8 cellular contexts compared by ENCODE assay signal in genomic region chr20:11267131-11267761, GRCh38.
DNase-seq lines count a peak whose midpoint lies in the region; ATAC-seq and TF ChIP-seq lines count a peak whose summit lies in the region.

No MANE protein-coding gene starts in this region.

- TF ChIP-seq CTCF in foreskin keratinocyte (conservative IDR thresholded peaks at IDR 0.05): peak; percentile 51

- no peak overlapping the region for H4K91ac ChIP-seq in trophoblast cell (ENCODE audit: low read depth, low read length)

- H3K18ac ChIP-seq in trophoblast cell (ENCODE audit: low read length): no peak overlapping the region

- no peak overlapping the region for H4K8ac ChIP-seq in trophoblast cell (ENCODE audit: low read depth, low read length)

- H3K4me2 ChIP-seq in trophoblast cell (ENCODE audit: low read length): peak overlapping the region; percentile 42

- no peak overlapping the region for H3K23ac ChIP-seq in trophoblast cell (ENCODE audit: low read length)

- no peak overlapping the region for H3K9ac ChIP-seq in trophoblast cell (ENCODE audit: low read length)

- H4K12ac ChIP-seq in trophoblast cell (ENCODE audit: low read depth, low read length): no peak overlapping the region

- H2BK5ac ChIP-seq in trophoblast cell (ENCODE audit: low read depth, low read length, poor library complexity): peak overlapping the region; percentile 50

- H3K14ac ChIP-seq in trophoblast cell (ENCODE audit: low read length): no peak overlapping the region

- peak; percentile 76 for ATAC-seq in GM18907 (IDR thresholded peaks at IDR 0.05; ENCODE audit: unreplicated experiment)
- ATAC-seq in HG03175 (IDR thresholded peaks at IDR 0.05; ENCODE audit: unreplicated experiment): peak; percentile 61
- peak; percentile 93 for ATAC-seq in foreskin keratinocyte
- ATAC-seq in GM21723 (IDR thresholded peaks at IDR 0.05; ENCODE audit: unreplicated experiment): no peak

- H3K27ac ChIP-seq in foreskin keratinocyte (peak overlapping the region; percentile 75), trophoblast cell (ENCODE audit: low read depth, low read length) (peak overlapping the region; percentile 56)
- H3K27ac ChIP-seq in effector memory CD4-positive, alpha-beta T cell (ENCODE audit: insufficient read depth, low read length, poor library complexity, severe bottlenecking): no peak overlapping the region

- no peaks in the 10 kb centered on the region for H3K36me3 ChIP-seq in trophoblast cell (ENCODE audit: control insufficient read depth in 1 of 2, insufficient read depth in 2 of 2, low read length in 2 of 2)
- no peaks in the 10 kb centered on the region for H3K36me3 ChIP-seq in effector memory CD4-positive, alpha-beta T cell (ENCODE audit: control insufficient read depth, insufficient read depth, low read length)

- H3K9me3 ChIP-seq in trophoblast cell (ENCODE audit: insufficient read depth, low read depth, low read length): no peaks in the 10 kb centered on the region
- no peaks in the 10 kb centered on the region for H3K9me3 ChIP-seq in effector memory CD4-positive, alpha-beta T cell (ENCODE audit: control insufficient read depth, low read length)

- H3K4me3 ChIP-seq in trophoblast cell (ENCODE audit: low read depth, low read length): no peak overlapping the region
- H3K4me3 ChIP-seq in effector memory CD4-positive, alpha-beta T cell (ENCODE audit: insufficient read depth, low read depth, low read length, poor library complexity, severe bottlenecking): no peak overlapping the region

- H3K79me1 ChIP-seq in trophoblast cell (ENCODE audit: low read length): peaks cover 22% of the 10 kb centered on the region

- H3K4ac ChIP-seq in trophoblast cell (ENCODE audit: low read depth, low read length): no peak overlapping the region

- H3K27me3 ChIP-seq in foreskin keratinocyte (no peaks in the 10 kb centered on the region), trophoblast cell (ENCODE audit: insufficient read depth, low read length) (no peaks in the 10 kb centered on the region)
- H3K27me3 ChIP-seq in effector memory CD4-positive, alpha-beta T cell (replicated peaks; ENCODE audit: control insufficient read depth, insufficient read depth, low read length, poor library complexity, severe bottlenecking): no peaks in the 10 kb centered on the region

- no CpG with 5 or more reads among the region's 5 CpGs for WGBS in trophoblast cell (ENCODE audit: extremely low coverage, insufficient coverage, insufficient read length)

- H2AK5ac ChIP-seq in trophoblast cell (ENCODE audit: low read length): no peak overlapping the region

- peak overlapping the region; percentile 25 for H2BK12ac ChIP-seq in trophoblast cell (ENCODE audit: low read length)

- in situ Hi-C loops in SK-MEL-5 (cut with HindIII; ENCODE audit: low pct_unique_long_range_greater_than_20kb, low sequenced_read_pairs): no loop called here

- DNase-seq in SK-MEL-5 (ENCODE audit: low read depth, low spot score) (peak; percentile 85), foreskin keratinocyte (peak; percentile 96 to 97), trophoblast cell (peak; percentile 46 to 61), SHP77 treated with DMSO at 0.1 percent for 48 hours (lab: John Stamatoyannopoulos, UW) (no peak)
- DNase-seq in effector memory CD4-positive, alpha-beta T cell: no peak

- H3K4me1 ChIP-seq in foreskin keratinocyte (peaks cover 24% of the 10 kb centered on the region), trophoblast cell (ENCODE audit: control insufficient read depth in 1 of 2, insufficient read depth in 2 of 2, low read length in 2 of 2) (peaks cover 16 to 22% of the 10 kb centered on the region in 2 experiments)
- H3K4me1 ChIP-seq in effector memory CD4-positive, alpha-beta T cell (ENCODE audit: control insufficient read depth, insufficient read depth, low read length, poor library complexity, severe bottlenecking): no peaks in the 10 kb centered on the region

- H3K79me2 ChIP-seq in trophoblast cell (ENCODE audit: control insufficient read depth, insufficient read depth, low read length, poor library complexity): peaks cover 3% of the 10 kb centered on the region

- peak overlapping the region; percentile 64 for H2BK120ac ChIP-seq in trophoblast cell (ENCODE audit: insufficient read depth, low read length, poor library complexity)

- H2AFZ ChIP-seq in trophoblast cell (ENCODE audit: insufficient read depth, low read length, poor library complexity): peak overlapping the region; percentile 37

Comparison
In these comparisons a context has a peak if more than half of its experiments do, and no peak if none do; other contexts are left out.
1. DNase-seq: peak in SK-MEL-5 (single experiment), foreskin keratinocyte (2 of 2) and trophoblast cell (2 of 2); none in effector memory CD4-positive, alpha-beta T cell (0 of 3) and SHP77 treated with DMSO at 0.1 percent for 48 hours (single experiment).